ENCODE assay signal across 1 cellular context in genomic region chr10:18684953-18685352, GRCh38.
TF ChIP-seq lines count a peak whose summit lies in the region.

No MANE protein-coding gene starts in this region.

TF ChIP-seq in HCT116, 20 proteins besides CTCF, POLR2A, EP300 and RAD21 (continued from another document):
- no peak for TF ChIP-seq EZH2phosphoT487 (IDR thresholded peaks at IDR 0.05; ENCODE audit: borderline replicate concordance)
- TF ChIP-seq ZFX (IDR thresholded peaks at IDR 0.05): no peak
- no peak for TF ChIP-seq EGR1 (IDR thresholded peaks at IDR 0.05; ENCODE audit: low read depth)
- TF ChIP-seq MAX (IDR thresholded peaks at IDR 0.05): no peak
- TF ChIP-seq CEBPB (IDR thresholded peaks at IDR 0.05; ENCODE audit: low read depth): no peak
- TF ChIP-seq REST (IDR thresholded peaks at IDR 0.05; ENCODE audit: low read depth): no peak
- TF ChIP-seq SIN3A (IDR thresholded peaks at IDR 0.05; ENCODE audit: low read depth): no peak
- TF ChIP-seq POLR2AphosphoS5 (IDR thresholded peaks at IDR 0.05; ENCODE audit: low read depth, low read length): no peak
- TF ChIP-seq CBX3 (IDR thresholded peaks at IDR 0.05; ENCODE audit: low read depth): no peak
- TF ChIP-seq FOSL1 (IDR thresholded peaks at IDR 0.05; ENCODE audit: low read depth): no peak
- TF ChIP-seq SRF (IDR thresholded peaks at IDR 0.05; ENCODE audit: low read depth): no peak
